14 cellular contexts compared by ENCODE assay signal in genomic region chr3:190886945-190887344, GRCh38. TPM values are rescaled to one million over a fixed set of nuclear protein-coding genes. Genes with fewer than 3 reads are reported as not detected.
DNase-seq lines count a peak whose midpoint lies in the region; ATAC-seq, FAIRE-seq and TF ChIP-seq lines count a peak whose summit lies in the region.
"Had no signal": no experiment of that assay in that cellular context is flagged by ENCODE, and none has a peak within 500 bp of the region (broad histone marks: within the 10 kb centered on the region; RNA-seq: fewer than 3 reads in every experiment).

No MANE protein-coding gene starts in this region.

- peak; percentile 66 for ATAC-seq in HG02840 (IDR thresholded peaks at IDR 0.05; ENCODE audit: low FRiP score, unreplicated experiment)
- ATAC-seq in gastroesophageal sphincter, result no peak
- no peak for ATAC-seq in GM19467 (IDR thresholded peaks at IDR 0.05; ENCODE audit: unreplicated experiment)

- FAIRE-seq in GM19239 (lab: Jason Lieb, UNC), result peak; percentile 62
- FAIRE-seq: islet of Langerhans had no signal

- H3K27ac ChIP-seq in gastroesophageal sphincter (no peak overlapping the region), tibial nerve (no peak overlapping the region)
- H3K27ac ChIP-seq: dorsolateral prefrontal cortex had no signal

- DNase-seq in GM19239 (ENCODE audit: insufficient read length, low spot score) (no peak), Kasumi-1 (lab: John Stamatoyannopoulos, UW) (peak; percentile 60 to 71), kidney epithelial cell (ENCODE audit: low read depth) (peak; percentile 58), foreskin fibroblast (no peak), tibial nerve (ENCODE audit: low spot score in 2 of 2) (no peak)
- DNase-seq: activated T-cell treated with anti-CD3 and anti-CD28 coated beads, Interleukin-2, amount 50 U/mL, for 24 hours; dorsolateral prefrontal cortex; NCI-H2107; occipital lobe had no signal

- 71 to 81% methylated on average over 5 of the region's 5 CpGs for WGBS in gastroesophageal sphincter (ENCODE audit: low coverage in 1 of 2), 2 donors
- 80 to 87% methylated on average over 5 of the region's 5 CpGs for WGBS in tibial nerve, 2 donors

- TF ChIP-seq EP300 in gastroesophageal sphincter (IDR thresholded peaks at IDR 0.05), result no peak
- no peak for TF ChIP-seq EP300 in tibial nerve (IDR thresholded peaks at IDR 0.05)

- H3K9me3 ChIP-seq in gastroesophageal sphincter (no peaks in the 10 kb centered on the region), tibial nerve (no peaks in the 10 kb centered on the region)

- H3K4me3 ChIP-seq in kidney epithelial cell (ENCODE audit: low read depth, low read length) (no peak overlapping the region), gastroesophageal sphincter (no peak overlapping the region), foreskin fibroblast (ENCODE audit: low read depth in 1 of 2, low read length in 2 of 2) (no peak overlapping the region), tibial nerve (no peak overlapping the region)
- H3K4me3 ChIP-seq: dorsolateral prefrontal cortex had no signal

- H3K36me3 ChIP-seq in kidney epithelial cell (ENCODE audit: control insufficient read depth, insufficient read depth, low read length) (no peaks in the 10 kb centered on the region), gastroesophageal sphincter (no peaks in the 10 kb centered on the region), tibial nerve (no peaks in the 10 kb centered on the region)

- H3K27me3 ChIP-seq in kidney epithelial cell (ENCODE audit: control insufficient read depth, insufficient read depth, low read length), result no peaks in the 10 kb centered on the region
- peaks cover 3% of the 10 kb centered on the region for H3K27me3 ChIP-seq in gastroesophageal sphincter
- H3K27me3 ChIP-seq in tibial nerve, result no peaks in the 10 kb centered on the region
- H3K27me3 ChIP-seq: dorsolateral prefrontal cortex had no signal

- no peak for TF ChIP-seq CTCF in kidney epithelial cell (IDR thresholded peaks at IDR 0.05; ENCODE audit: insufficient read depth, low read length, poor library complexity, severe bottlenecking)
- no peak for TF ChIP-seq CTCF in gastroesophageal sphincter (IDR thresholded peaks at IDR 0.05)
- no peak for TF ChIP-seq CTCF in foreskin fibroblast (IDR thresholded peaks at IDR 0.05; ENCODE audit: low read depth, low read length)
- TF ChIP-seq CTCF in tibial nerve (IDR thresholded peaks at IDR 0.05), result no peak

- TF ChIP-seq POLR2A in gastroesophageal sphincter (IDR thresholded peaks at IDR 0.05) (no peak), tibial nerve (IDR thresholded peaks at IDR 0.05) (no peak)

- H3K4me1 ChIP-seq in gastroesophageal sphincter (no peaks in the 10 kb centered on the region), tibial nerve (peaks cover 0 to 4% (median 0%) of the 10 kb centered on the region in 4 donors)

RNA-seq across cellular contexts. Expression of gene GMNC, which starts 24.5 kb away (rescaled TPM):
- total RNA-seq in kidney epithelial cell (0.38 and 0.41 TPM in 2 replicates), gastroesophageal sphincter (not detected), tibial nerve (not detected)
- total RNA-seq: T-helper 1 cell treated with Interleukin-12 subunit alpha and Interleukin-12 subunit beta and Interleukin-4 antibody, amounts not matched to agents 30 ng/mL and 1 ng/mL, for 36 hours had no signal

Comparison
In these comparisons a context has a peak if more than half of its experiments do, and no peak if none do; other contexts are left out.
1. DNase-seq: peak in Kasumi-1 (2 of 2) and kidney epithelial cell (single experiment); none in GM19239 (single experiment), foreskin fibroblast (0 of 2) and tibial nerve (0 of 2).